Comparison of ENCODE assay signal across 1 cellular context in the genomic region with DNA sequence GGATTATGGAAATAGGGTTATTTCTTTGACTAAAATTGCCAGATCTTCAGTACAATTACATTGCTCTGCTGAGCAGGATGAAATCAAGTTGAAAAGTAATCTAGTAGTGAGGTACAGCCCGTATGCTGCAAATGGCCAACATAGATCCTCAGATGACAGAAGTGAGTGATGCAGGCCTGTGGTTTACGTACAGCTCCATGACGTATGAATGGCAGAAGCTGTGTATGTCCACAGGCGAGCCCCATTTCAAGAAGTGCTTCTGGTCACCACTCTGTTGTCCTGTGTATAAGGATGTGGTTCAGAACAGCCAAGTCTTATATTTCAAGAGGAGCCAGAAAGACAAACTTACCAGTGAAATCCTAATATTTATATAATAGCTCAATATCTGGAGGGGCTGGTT.
A peak's percentile ranks its signal among the peaks of the same experiment; 100 is the strongest.
TF ChIP-seq lines count a peak whose summit lies in the region.

No MANE protein-coding gene starts in this region.

TF ChIP-seq in GM12878, 131 proteins besides CTCF, POLR2A, EP300 and RAD21:
- TF ChIP-seq, protein P1, sequence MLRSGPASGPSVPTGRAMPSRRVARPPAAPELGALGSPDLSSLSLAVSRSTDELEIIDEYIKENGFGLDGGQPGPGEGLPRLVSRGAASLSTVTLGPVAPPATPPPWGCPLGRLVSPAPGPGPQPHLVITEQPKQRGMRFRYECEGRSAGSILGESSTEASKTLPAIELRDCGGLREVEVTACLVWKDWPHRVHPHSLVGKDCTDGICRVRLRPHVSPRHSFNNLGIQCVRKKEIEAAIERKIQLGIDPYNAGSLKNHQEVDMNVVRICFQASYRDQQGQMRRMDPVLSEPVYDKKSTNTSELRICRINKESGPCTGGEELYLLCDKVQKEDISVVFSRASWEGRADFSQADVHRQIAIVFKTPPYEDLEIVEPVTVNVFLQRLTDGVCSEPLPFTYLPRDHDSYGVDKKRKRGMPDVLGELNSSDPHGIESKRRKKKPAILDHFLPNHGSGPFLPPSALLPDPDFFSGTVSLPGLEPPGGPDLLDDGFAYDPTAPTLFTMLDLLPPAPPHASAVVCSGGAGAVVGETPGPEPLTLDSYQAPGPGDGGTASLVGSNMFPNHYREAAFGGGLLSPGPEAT (IDR thresholded peaks at IDR 0.05; ENCODE audit: low read depth), result no peak
- peak; percentile 11; the same call in 1 of the 2 replicates for TF ChIP-seq RUNX3 (IDR thresholded peaks at IDR 0.05; ENCODE audit: low read length)
TF ChIP-seq in GM12878: peak in this region for 1.
